Comparison of ENCODE assay signal across 11 cellular contexts in the genomic region with DNA sequence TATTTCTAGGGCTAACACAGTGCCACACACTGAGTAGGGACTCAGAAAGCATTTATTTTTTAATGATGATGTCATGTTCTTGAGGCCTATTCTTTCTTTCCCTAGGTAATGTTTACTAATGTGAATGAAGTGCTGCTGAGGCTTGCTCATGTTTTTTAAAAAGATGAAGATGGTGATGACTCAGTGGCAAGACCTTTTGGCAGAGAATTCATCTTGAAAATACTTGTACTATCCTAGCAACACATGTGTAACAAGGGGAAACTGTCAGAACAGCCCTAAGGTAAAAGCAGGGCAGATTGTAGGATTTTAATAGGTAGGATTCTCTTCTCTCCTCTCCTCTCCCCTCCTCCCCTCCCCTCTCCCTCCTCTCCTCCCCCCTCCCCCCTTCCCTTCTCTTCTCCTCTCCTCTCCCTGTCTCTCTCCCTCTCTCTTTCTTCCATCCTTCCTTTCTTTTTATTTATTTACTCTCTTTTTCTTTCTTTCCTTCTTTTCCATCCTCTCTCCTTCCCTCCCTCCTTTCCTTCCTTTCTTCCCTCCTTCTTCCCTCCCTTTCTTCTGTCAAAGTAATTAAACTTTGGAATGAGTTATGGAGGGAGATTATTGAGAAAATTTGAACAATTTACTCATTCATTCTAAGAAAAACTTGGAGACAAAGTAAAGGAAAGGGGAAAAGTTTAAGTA.
DNase-seq lines count a peak whose midpoint lies in the region; ATAC-seq and TF ChIP-seq lines count a peak whose summit lies in the region.
"Had no signal": no experiment of that assay in that cellular context is flagged by ENCODE, and none has a peak within 500 bp of the region (broad histone marks: within the 10 kb centered on the region; RNA-seq: fewer than 3 reads in every experiment).

No MANE protein-coding gene starts in this region.

- H3K9me3 Mint-ChIP-seq in activated T-helper 2 cell treated with anti-CD3 and anti-CD28 coated beads, Interferon-gamma antibody, Interleukin-2, Interleukin-4, amounts not matched to agents 10 μg/mL and 5 μg/mL and 100 μg/mL, durations not matched to agents 14 hours and 24 hours and 36 hours: peaks cover 6% of the 10 kb centered on the region

- no peak overlapping the region for H3K27ac Mint-ChIP-seq in activated T-helper 2 cell treated with anti-CD3 and anti-CD28 coated beads, Interferon-gamma antibody, Interleukin-2, Interleukin-4, amounts not matched to agents 10 μg/mL and 5 μg/mL and 100 μg/mL, durations not matched to agents 14 hours and 24 hours and 36 hours

- intact Hi-C loops in activated T-helper 2 cell treated with anti-CD3 and anti-CD28 coated beads, Interferon-gamma antibody, Interleukin-2, Interleukin-4, amounts not matched to agents 10 μg/mL and 5 μg/mL and 100 μg/mL, durations not matched to agents 14 hours and 24 hours and 36 hours (cut with micrococcal nuclease): no loop called here

- no peak overlapping the region for H3K4me2 ChIP-seq in Karpas-422 (ENCODE audit: low read depth, low read length, poor library complexity, severe bottlenecking)

- peaks cover under 1% of the 10 kb centered on the region for H3K27me3 Mint-ChIP-seq in activated T-helper 2 cell treated with anti-CD3 and anti-CD28 coated beads, Interferon-gamma antibody, Interleukin-2, Interleukin-4, amounts not matched to agents 10 μg/mL and 5 μg/mL and 100 μg/mL, durations not matched to agents 14 hours and 24 hours and 36 hours (ENCODE audit: low read depth)

- no peaks in the 10 kb centered on the region for H3K4me1 ChIP-seq in Karpas-422 (ENCODE audit: low read length)

- no peak overlapping the region for H3K4me3 Mint-ChIP-seq in activated T-helper 2 cell treated with anti-CD3 and anti-CD28 coated beads, Interferon-gamma antibody, Interleukin-2, Interleukin-4, amounts not matched to agents 10 μg/mL and 5 μg/mL and 100 μg/mL, durations not matched to agents 14 hours and 24 hours and 36 hours (ENCODE audit: low read depth)

- H3K9me3 ChIP-seq in Karpas-422 (ENCODE audit: low read length): no peaks in the 10 kb centered on the region

- H3K36me3 Mint-ChIP-seq in activated T-helper 2 cell treated with anti-CD3 and anti-CD28 coated beads, Interferon-gamma antibody, Interleukin-2, Interleukin-4, amounts not matched to agents 10 μg/mL and 5 μg/mL and 100 μg/mL, durations not matched to agents 14 hours and 24 hours and 36 hours (ENCODE audit: low read depth): no peaks in the 10 kb centered on the region

- no peak overlapping the region for H3K27ac ChIP-seq in Karpas-422 (ENCODE audit: low read length)

- no peaks in the 10 kb centered on the region for H4K20me1 ChIP-seq in Karpas-422 (ENCODE audit: insufficient read depth, low read depth, low read length)

- ATAC-seq in HG02678 (IDR thresholded peaks at IDR 0.05; ENCODE audit: unreplicated experiment): no peak

- H3K9ac ChIP-seq in Karpas-422 (ENCODE audit: low read length): no peak overlapping the region

- H3K9me2 ChIP-seq in Karpas-422 (replicated peaks; ENCODE audit: insufficient read depth, low read length): no peaks in the 10 kb centered on the region

- H3K4me1 Mint-ChIP-seq in activated T-helper 2 cell treated with anti-CD3 and anti-CD28 coated beads, Interferon-gamma antibody, Interleukin-2, Interleukin-4, amounts not matched to agents 10 μg/mL and 5 μg/mL and 100 μg/mL, durations not matched to agents 14 hours and 24 hours and 36 hours (ENCODE audit: low read depth): no peaks in the 10 kb centered on the region

- no peak overlapping the region for H2AFZ ChIP-seq in Karpas-422 (ENCODE audit: low read length)

- H3K79me2 ChIP-seq in Karpas-422 (ENCODE audit: low read length): no peaks in the 10 kb centered on the region

- no peaks in the 10 kb centered on the region; the same call in 1 of the 2 replicates for H3K27me3 ChIP-seq in Karpas-422 (ENCODE audit: low read length)

- no peak for TF ChIP-seq CTCF in epithelial cell of esophagus (IDR thresholded peaks at IDR 0.05; ENCODE audit: insufficient read depth, low read depth, low read length, missing control alignments)
- TF ChIP-seq CTCF in retinal pigment epithelial cell (conservative IDR thresholded peaks at IDR 0.05; ENCODE audit: low read depth, low read length): no peak

- H3K4me3 ChIP-seq in epithelial cell of esophagus (ENCODE audit: low read length) (no peak overlapping the region), retinal pigment epithelial cell (ENCODE audit: low read length) (no peak overlapping the region), Karpas-422 (ENCODE audit: low read length) (no peak overlapping the region)

- no peaks in the 10 kb centered on the region for H3K36me3 ChIP-seq in Karpas-422 (ENCODE audit: insufficient read depth, low read length)

- peak; percentile 70 for DNase-seq in EH (ENCODE audit: low read depth)
- DNase-seq in NCI-H2029 treated with DMSO at 0.1 percent for 48 hours (lab: John Stamatoyannopoulos, UW): peak; percentile 20
- DNase-seq in epithelial cell of esophagus (ENCODE audit: low read depth): peak; percentile 91
- peak; percentile 49 for DNase-seq in retinal pigment epithelial cell (ENCODE audit: low read depth)
- DNase-seq in activated T-helper 2 cell treated with anti-CD3 and anti-CD28 coated beads, Interferon-gamma antibody, Interleukin-2, Interleukin-4, amounts not matched to agents 10 μg/mL and 5 μg/mL and 100 μg/mL, durations not matched to agents 14 hours and 24 hours and 36 hours (ENCODE audit: low spot score): no peak
- no peak for DNase-seq in Karpas-422
- DNase-seq in SIG-M5 treated with dmso at 0.1 percent for 504 hours (lab: John Stamatoyannopoulos, UW; ENCODE audit: unreplicated experiment): no peak
- DNase-seq: NCI-H446 treated with DMSO at 0.1 percent for 48 hours; stimulated activated CD4-positive, alpha-beta T cell treated with anti-CD3 and anti-CD28 coated beads, Interleukin-15, amount 100 ng/mL, for 24 hours; substantia nigra had no signal

Comparison
In these comparisons a context has a peak if more than half of its experiments do, and no peak if none do; other contexts are left out.
1. DNase-seq: peak in EH (single experiment), NCI-H2029 treated with DMSO at 0.1 percent for 48 hours (single experiment), epithelial cell of esophagus (single experiment) and retinal pigment epithelial cell (single experiment); none in activated T-helper 2 cell treated with anti-CD3 and anti-CD28 coated beads, Interferon-gamma antibody, Interleukin-2, Interleukin-4, amounts not matched to agents 10 μg/mL and 5 μg/mL and 100 μg/mL, durations not matched to agents 14 hours and 24 hours and 36 hours (single experiment), Karpas-422 (single experiment) and SIG-M5 treated with dmso at 0.1 percent for 504 hours (single experiment).